ENCODE assay signal across 18 cellular contexts in the genomic region with DNA sequence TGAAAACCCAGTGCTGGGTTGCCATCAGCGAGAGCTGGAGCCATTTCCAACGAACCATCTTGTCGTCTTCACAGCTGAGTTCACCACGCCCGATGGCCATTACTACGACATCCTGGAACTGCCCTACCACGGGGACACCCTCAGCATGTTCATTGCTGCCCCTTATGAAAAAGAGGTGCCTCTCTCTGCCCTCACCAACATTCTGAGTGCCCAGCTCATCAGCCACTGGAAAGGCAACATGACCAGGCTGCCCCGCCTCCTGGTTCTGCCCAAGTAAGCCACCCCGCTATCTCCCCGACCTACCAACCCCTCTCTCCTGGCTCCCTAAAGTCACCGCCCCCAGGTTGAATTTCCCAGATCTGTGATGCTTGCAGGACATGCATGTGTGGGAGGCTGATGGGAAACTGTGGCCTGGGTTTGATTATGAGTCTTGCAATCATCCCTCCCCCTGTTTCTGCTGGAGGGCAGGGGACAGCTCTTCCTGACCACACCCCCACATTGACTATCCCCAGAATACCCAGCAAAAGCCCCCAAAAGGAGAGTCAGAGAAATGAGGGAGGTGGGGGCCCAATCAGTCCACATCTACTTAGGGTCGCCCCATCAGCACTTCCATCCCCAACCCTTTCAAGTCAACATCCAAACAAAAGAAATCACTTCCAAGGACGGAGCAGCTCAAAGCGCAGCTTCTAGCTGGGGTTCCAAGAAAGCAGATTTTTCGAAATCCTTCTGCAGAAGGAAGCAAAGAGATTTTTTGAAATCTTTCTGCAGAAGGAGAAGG. TPM values are rescaled to one million over a fixed set of nuclear protein-coding genes. Genes with fewer than 3 reads are reported as not detected.
DNase-seq lines count a peak whose midpoint lies in the region; ATAC-seq and TF ChIP-seq lines count a peak whose summit lies in the region.
"Had no signal": no experiment of that assay in that cellular context is flagged by ENCODE, and none has a peak within 500 bp of the region (broad histone marks: within the 10 kb centered on the region; RNA-seq: fewer than 3 reads in every experiment).

No MANE protein-coding gene starts in this region.

- no peaks in the 10 kb centered on the region for H3K9me3 Mint-ChIP-seq in Calu3 (ENCODE audit: low read depth, unreplicated experiment)
- H3K9me3 Mint-ChIP-seq: activated naive CD4-positive, alpha-beta T cell treated with anti-CD3 and anti-CD28 coated beads, Interleukin-2, amount 10 ng/mL, durations not matched to agents 7 days and 5 days; CD4-positive, alpha-beta T cell; immature natural killer cell; stimulated activated naive CD8-positive, alpha-beta T cell treated with anti-CD3 and anti-CD28 coated beads, Interleukin-15, Interleukin-2, amounts not matched to agents 100 ng/mL and 50 ng/mL, for 24 hours had no signal

- H3K4me3 Mint-ChIP-seq in Calu3 (ENCODE audit: low read depth, unreplicated experiment): no peak overlapping the region
- H3K4me3 Mint-ChIP-seq: activated naive CD4-positive, alpha-beta T cell treated with anti-CD3 and anti-CD28 coated beads, Interleukin-2, amount 10 ng/mL, durations not matched to agents 7 days and 5 days; CD4-positive, alpha-beta T cell; immature natural killer cell; stimulated activated naive CD8-positive, alpha-beta T cell treated with anti-CD3 and anti-CD28 coated beads, Interleukin-15, Interleukin-2, amounts not matched to agents 100 ng/mL and 50 ng/mL, for 24 hours had no signal

- no peak overlapping the region for H3K4me3 ChIP-seq in RWPE2 (ENCODE audit: severe bottlenecking)
- H3K4me3 ChIP-seq in osteoblast (ENCODE audit: insufficient read depth, low read length): peak overlapping the region; percentile 54
- H3K4me3 ChIP-seq: esophagus squamous epithelium, mucosa of descending colon had no signal

- ATAC-seq in RWPE2 (ENCODE audit: low read depth) (no peak), HG03196 (IDR thresholded peaks at IDR 0.05; ENCODE audit: unreplicated experiment) (no peak)
- ATAC-seq: mucosa of descending colon had no signal

- BruUV-seq in Calu3 (replicated peaks; lab: Mats Ljungman, UMichigan): no TSS peak

- DNase-seq in EL: peak; percentile 48
- no peak for DNase-seq in RWPE2 (ENCODE audit: low spot score)
- DNase-seq in erythroblast (lab: John Stamatoyannopoulos, UW): no peak
- DNase-seq in osteoblast (ENCODE audit: insufficient read length, low spot score, missing footprints): peak; percentile 56
- DNase-seq in hypothalamus (lab: John Stamatoyannopoulos, UW): no peak
- no peak for DNase-seq in Calu3
- no peak for DNase-seq in HUDEP-2 (lab: John Stamatoyannopoulos, UW; ENCODE audit: unreplicated experiment in 76 of 76)
- DNase-seq: activated CD8-positive, alpha-beta memory T cell treated with anti-CD3 and anti-CD28 coated beads for 24 hours; activated naive CD4-positive, alpha-beta T cell treated with anti-CD3 and anti-CD28 coated beads, Interleukin-2, amount 10 ng/mL, durations not matched to agents 7 days and 5 days; CD4-positive, alpha-beta T cell; esophagus squamous epithelium; immature natural killer cell; mucosa of descending colon; NCI-H226; stimulated activated CD4-positive, alpha-beta T cell treated with anti-CD3 and anti-CD28 coated beads, Interleukin-4, amount 100 ng/mL, for 4 hours had no signal

- no peak overlapping the region for H3K27ac Mint-ChIP-seq in Calu3 (ENCODE audit: unreplicated experiment)
- H3K27ac Mint-ChIP-seq: CD4-positive, alpha-beta T cell; stimulated activated naive CD8-positive, alpha-beta T cell treated with anti-CD3 and anti-CD28 coated beads, Interleukin-15, Interleukin-2, amounts not matched to agents 100 ng/mL and 50 ng/mL, for 24 hours had no signal

- peaks cover 13% of the 10 kb centered on the region for H3K4me1 Mint-ChIP-seq in Calu3 (ENCODE audit: low read depth, unreplicated experiment)

- CTCF ChIA-PET in Calu3 (lab: Charles Lee): no interaction called here

- H3K4me1 ChIP-seq in RWPE2 (ENCODE audit: insufficient read depth, poor library complexity, severe bottlenecking) (peaks cover 24% of the 10 kb centered on the region), osteoblast (ENCODE audit: insufficient read depth, low read length) (peaks cover 46% of the 10 kb centered on the region)

- H3K79me2 ChIP-seq in osteoblast (ENCODE audit: insufficient read depth, low read length): no peaks in the 10 kb centered on the region

- H2AFZ ChIP-seq in osteoblast (ENCODE audit: low read length): no peak overlapping the region

- peaks cover 42% of the 10 kb centered on the region for H4K20me1 ChIP-seq in osteoblast (ENCODE audit: insufficient read depth, low read length)

- peak; percentile 52 for TF ChIP-seq POLR2A in erythroblast (IDR thresholded peaks at IDR 0.05; ENCODE audit: low read length)

- H3K4me2 ChIP-seq in osteoblast (ENCODE audit: insufficient read depth, low read length): peak overlapping the region; percentile 54

- H3K27ac ChIP-seq in RWPE2 (ENCODE audit: poor library complexity, severe bottlenecking): peak overlapping the region; percentile 90
- peak overlapping the region; percentile 64 for H3K27ac ChIP-seq in osteoblast (ENCODE audit: low read depth, low read length)
- H3K27ac ChIP-seq: esophagus squamous epithelium had no signal

- TF ChIP-seq CTCF in RWPE2 (IDR thresholded peaks at IDR 0.05; ENCODE audit: poor library complexity, severe bottlenecking): no peak
- TF ChIP-seq CTCF in osteoblast (IDR thresholded peaks at IDR 0.05; ENCODE audit: extremely low read depth, low read depth, low read length): no peak
- no peak for TF ChIP-seq CTCF in Calu3 (IDR thresholded peaks at IDR 0.05; ENCODE audit: unreplicated experiment)

- H3K36me3 ChIP-seq in RWPE2 (ENCODE audit: low read depth): peaks cover 89% of the 10 kb centered on the region
- peaks cover 78% of the 10 kb centered on the region for H3K36me3 ChIP-seq in osteoblast (ENCODE audit: insufficient read depth, low read length)

- H3K27me3 ChIP-seq in RWPE2 (ENCODE audit: insufficient read depth, poor library complexity, severe bottlenecking) (no peaks in the 10 kb centered on the region), osteoblast (ENCODE audit: insufficient read depth, low read length) (no peaks in the 10 kb centered on the region)
- H3K27me3 ChIP-seq: esophagus squamous epithelium had no signal

- H3K36me3 Mint-ChIP-seq in Calu3 (ENCODE audit: insufficient read depth, unreplicated experiment): peaks cover 7% of the 10 kb centered on the region
- H3K36me3 Mint-ChIP-seq: activated naive CD4-positive, alpha-beta T cell treated with anti-CD3 and anti-CD28 coated beads, Interleukin-2, amount 10 ng/mL, durations not matched to agents 7 days and 5 days had no signal

- no peaks in the 10 kb centered on the region for H3K27me3 Mint-ChIP-seq in Calu3 (ENCODE audit: unreplicated experiment)

- intact Hi-C loops in Calu3 (cut with micrococcal nuclease; ENCODE audit: unreplicated experiment): no loop called here

- H3K9me3 ChIP-seq in RWPE2 (ENCODE audit: severe bottlenecking) (no peaks in the 10 kb centered on the region), osteoblast (ENCODE audit: low read depth, low read length) (no peaks in the 10 kb centered on the region)
- H3K9me3 ChIP-seq: esophagus squamous epithelium, mucosa of descending colon had no signal

RNA-seq across cellular contexts. Expression of a gene that starts 6.9 kb away (rescaled TPM):
- 237 and 278 TPM in 2 replicates for total RNA-seq in osteoblast
- total RNA-seq in Calu3 (2022): 1.1 and 1.8 TPM in 2 replicates

RNA-seq across cellular contexts. Expression of a gene that starts 20.5 kb away (rescaled TPM):
- 101 and 102 TPM in 2 replicates for total RNA-seq in osteoblast
- 45.6 and 61.6 TPM in 2 replicates for total RNA-seq in Calu3 (2022)

RNA-seq across cellular contexts. Expression of a gene that starts 31.6 kb away (rescaled TPM):
- total RNA-seq in osteoblast (0.36 TPM in 1 of 2 replicates, not detected in the other), Calu3 (2022) (0.14 and 0.81 TPM in 2 replicates)
- total RNA-seq: CD4-positive, alpha-beta T cell; esophagus squamous epithelium had no signal

RNA-seq across cellular contexts. Expression of a gene that starts 46.3 kb away (rescaled TPM):
- total RNA-seq in osteoblast (not detected in 2 replicates), Calu3 (2022) (not detected in 2 replicates)
- total RNA-seq: CD4-positive, alpha-beta T cell; esophagus squamous epithelium; G401; mucosa of descending colon had no signal

RNA-seq across cellular contexts. Expression of a gene that starts 48.5 kb away (rescaled TPM):
- total RNA-seq in osteoblast (13.8 and 14.7 TPM in 2 replicates), Calu3 (2022) (44.5 and 62.6 TPM in 2 replicates)

Comparison
In these comparisons a context has a peak if more than half of its experiments do, and no peak if none do; other contexts are left out.
1. DNase-seq: peak in EL (single experiment) and osteoblast (single experiment); none in RWPE2 (single experiment), erythroblast (0 of 2), hypothalamus (0 of 51), Calu3 (single experiment) and HUDEP-2 (0 of 76).
2. RNA of a gene that starts 6.9 kb away (total RNA-seq): 237 to 278 TPM in osteoblast; 1.1 to 1.8 TPM in Calu3; every median in the first group is over 10 times any median in the second.